ENCODE assay signal across 2 cellular contexts in the genomic region with DNA sequence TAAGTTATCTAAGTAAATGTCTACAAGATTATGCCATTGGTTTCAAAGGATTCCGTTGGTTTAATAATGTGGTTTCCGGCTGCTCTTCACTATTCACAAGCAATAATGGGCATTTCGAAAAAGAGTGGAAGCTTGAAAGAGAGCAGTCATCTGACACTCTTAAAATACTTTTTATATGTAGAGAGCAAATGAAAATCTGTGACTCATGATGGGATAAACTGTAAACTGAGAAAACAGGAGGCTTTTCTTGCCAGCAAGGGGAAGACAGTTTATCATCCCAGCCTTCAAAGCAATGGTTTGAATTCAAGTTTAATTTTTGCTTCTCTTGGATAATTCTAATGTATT.
A peak's percentile ranks its signal among the peaks of the same experiment; 100 is the strongest.
TF ChIP-seq lines count a peak whose summit lies in the region.

No MANE protein-coding gene starts in this region.

TF ChIP-seq in IMR-90, 13 proteins besides CTCF, POLR2A, EP300 and RAD21:
- TF ChIP-seq FOS (IDR thresholded peaks at IDR 0.05; ENCODE audit: low read depth, low read length): 0 out of 2 replicates have a peak, but pooled peaks have one; percentile 7
- no peak for TF ChIP-seq CHD1 (IDR thresholded peaks at IDR 0.05; ENCODE audit: low read depth, low read length)
TF ChIP-seq in IMR-90: peak in this region for 1.

TF ChIP-seq in GM12878, 131 proteins besides CTCF, POLR2A, EP300 and RAD21:
- TF ChIP-seq TCF12 (IDR thresholded peaks at IDR 0.05; ENCODE audit: low read depth, low read length) (no peak), TARDBP (IDR thresholded peaks at IDR 0.05; ENCODE audit: borderline replicate concordance) (no peak), SREBF2 (IDR thresholded peaks at IDR 0.05; ENCODE audit: low read length) (no peak), MYB (IDR thresholded peaks at IDR 0.05; ENCODE audit: borderline replicate concordance, low read depth, low read length) (no peak), RCOR1 (conservative IDR thresholded peaks at IDR 0.05; ENCODE audit: low read depth, low read length) (no peak), NBN (IDR thresholded peaks at IDR 0.05) (no peak), TBL1XR1 (IDR thresholded peaks at IDR 0.05; ENCODE audit: low read depth, low read length) (no peak), ZNF384 (IDR thresholded peaks at IDR 0.05; ENCODE audit: borderline replicate concordance, low read depth, low read length) (no peak), BRCA1 (IDR thresholded peaks at IDR 0.05; ENCODE audit: low read depth, low read length) (no peak), CREM (IDR thresholded peaks at IDR 0.05; ENCODE audit: low read depth) (no peak), NFXL1 (IDR thresholded peaks at IDR 0.05; ENCODE audit: borderline replicate concordance) (no peak), STAT3 (IDR thresholded peaks at IDR 0.05; ENCODE audit: low read depth, low read length) (no peak), MEF2A (IDR thresholded peaks at IDR 0.05; ENCODE audit: insufficient read depth, low read depth, low read length) (no peak), HCFC1 (IDR thresholded peaks at IDR 0.05; ENCODE audit: low read length) (no peak)
- TF ChIP-seq, protein P1, sequence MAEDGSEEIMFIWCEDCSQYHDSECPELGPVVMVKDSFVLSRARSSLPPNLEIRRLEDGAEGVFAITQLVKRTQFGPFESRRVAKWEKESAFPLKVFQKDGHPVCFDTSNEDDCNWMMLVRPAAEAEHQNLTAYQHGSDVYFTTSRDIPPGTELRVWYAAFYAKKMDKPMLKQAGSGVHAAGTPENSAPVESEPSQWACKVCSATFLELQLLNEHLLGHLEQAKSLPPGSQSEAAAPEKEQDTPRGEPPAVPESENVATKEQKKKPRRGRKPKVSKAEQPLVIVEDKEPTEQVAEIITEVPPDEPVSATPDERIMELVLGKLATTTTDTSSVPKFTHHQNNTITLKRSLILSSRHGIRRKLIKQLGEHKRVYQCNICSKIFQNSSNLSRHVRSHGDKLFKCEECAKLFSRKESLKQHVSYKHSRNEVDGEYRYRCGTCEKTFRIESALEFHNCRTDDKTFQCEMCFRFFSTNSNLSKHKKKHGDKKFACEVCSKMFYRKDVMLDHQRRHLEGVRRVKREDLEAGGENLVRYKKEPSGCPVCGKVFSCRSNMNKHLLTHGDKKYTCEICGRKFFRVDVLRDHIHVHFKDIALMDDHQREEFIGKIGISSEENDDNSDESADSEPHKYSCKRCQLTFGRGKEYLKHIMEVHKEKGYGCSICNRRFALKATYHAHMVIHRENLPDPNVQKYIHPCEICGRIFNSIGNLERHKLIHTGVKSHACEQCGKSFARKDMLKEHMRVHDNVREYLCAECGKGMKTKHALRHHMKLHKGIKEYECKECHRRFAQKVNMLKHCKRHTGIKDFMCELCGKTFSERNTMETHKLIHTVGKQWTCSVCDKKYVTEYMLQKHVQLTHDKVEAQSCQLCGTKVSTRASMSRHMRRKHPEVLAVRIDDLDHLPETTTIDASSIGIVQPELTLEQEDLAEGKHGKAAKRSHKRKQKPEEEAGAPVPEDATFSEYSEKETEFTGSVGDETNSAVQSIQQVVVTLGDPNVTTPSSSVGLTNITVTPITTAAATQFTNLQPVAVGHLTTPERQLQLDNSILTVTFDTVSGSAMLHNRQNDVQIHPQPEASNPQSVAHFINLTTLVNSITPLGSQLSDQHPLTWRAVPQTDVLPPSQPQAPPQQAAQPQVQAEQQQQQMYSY (CRISPR knock-in tag; IDR thresholded peaks at IDR 0.05): no peak
- TF ChIP-seq, protein P2, sequence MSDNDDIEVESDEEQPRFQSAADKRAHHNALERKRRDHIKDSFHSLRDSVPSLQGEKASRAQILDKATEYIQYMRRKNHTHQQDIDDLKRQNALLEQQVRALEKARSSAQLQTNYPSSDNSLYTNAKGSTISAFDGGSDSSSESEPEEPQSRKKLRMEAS (IDR thresholded peaks at IDR 0.05; ENCODE audit: low read depth, low read length): no peak
